Comparison of ENCODE assay signal across 6 cellular contexts in genomic region chr2:74548285-74548918, GRCh38. TPM values are rescaled to one million over a fixed set of nuclear protein-coding genes. Genes with fewer than 3 reads are reported as not detected.
DNase-seq lines count a peak whose midpoint lies in the region; TF ChIP-seq lines count a peak whose summit lies in the region.

No MANE protein-coding gene starts in this region.

- H3K4me1 Mint-ChIP-seq in type B pancreatic cell (ENCODE audit: unreplicated experiment), result peaks cover 20% of the 10 kb centered on the region

- DNase-seq in NCI-H446 treated with DMSO at 0.1 percent for 48 hours (lab: John Stamatoyannopoulos, UW) (peak; percentile 22), cardiac septum (ENCODE audit: low spot score) (peak; percentile 26), type B pancreatic cell (ENCODE audit: extremely low spot score, unreplicated experiment) (no peak), NOMO-1 (lab: John Stamatoyannopoulos, UW; ENCODE audit: unreplicated experiment in 2 of 2) (no peak), Karpas-422 (no peak)

- peak overlapping the region; percentile 86 for H3K27ac Mint-ChIP-seq in type B pancreatic cell

- H3K27ac ChIP-seq in ACC112 (ENCODE audit: low read depth, low read length) (peak overlapping the region; percentile 9; the same call in 1 of the 2 replicates), Karpas-422 (ENCODE audit: low read length) (no peak overlapping the region)

- H3K9me3 ChIP-seq in Karpas-422 (ENCODE audit: low read length), result no peaks in the 10 kb centered on the region

- no peak overlapping the region for H2AFZ ChIP-seq in ACC112 (ENCODE audit: low read length, unreplicated experiment)
- no peak overlapping the region for H2AFZ ChIP-seq in Karpas-422 (ENCODE audit: low read length)

- H3K27me3 Mint-ChIP-seq in type B pancreatic cell, result peaks cover 26% of the 10 kb centered on the region

- intact Hi-C loops in cardiac septum (cut with DNase I), result loop anchor here (2.0 kb wide), 1 partner anchor 18 kb away; no protein-coding TSS in a partner anchor

- H3K9me3 Mint-ChIP-seq in type B pancreatic cell, result no peaks in the 10 kb centered on the region

- no peak overlapping the region for H3K9ac ChIP-seq in Karpas-422 (ENCODE audit: low read length)

- H3K36me3 Mint-ChIP-seq in type B pancreatic cell, result no peaks in the 10 kb centered on the region

- H3K36me3 ChIP-seq in ACC112 (ENCODE audit: insufficient read depth, low read length) (peaks cover 15% of the 10 kb centered on the region), Karpas-422 (ENCODE audit: insufficient read depth, low read length) (no peaks in the 10 kb centered on the region)

- no peak for TF ChIP-seq CTCF in type B pancreatic cell (conservative IDR thresholded peaks at IDR 0.05)

- H4K20me1 ChIP-seq in Karpas-422 (ENCODE audit: insufficient read depth, low read depth, low read length), result no peaks in the 10 kb centered on the region

- H3K9me2 ChIP-seq in Karpas-422 (replicated peaks; ENCODE audit: insufficient read depth, low read length), result no peaks in the 10 kb centered on the region

- peaks cover 60% of the 10 kb centered on the region for H3K79me2 ChIP-seq in ACC112 (ENCODE audit: control insufficient read depth, insufficient read depth, low read length, unreplicated experiment)
- no peaks in the 10 kb centered on the region for H3K79me2 ChIP-seq in Karpas-422 (ENCODE audit: low read length)

- H3K27me3 ChIP-seq in ACC112 (ENCODE audit: insufficient read depth, low read length) (no peaks in the 10 kb centered on the region), Karpas-422 (ENCODE audit: low read length) (no peaks in the 10 kb centered on the region)

- H3K4me2 ChIP-seq in Karpas-422 (ENCODE audit: low read depth, low read length, poor library complexity, severe bottlenecking), result no peak overlapping the region

- H3K4me3 ChIP-seq in ACC112 (ENCODE audit: low read depth, low read length), result peak overlapping the region; percentile 97
- H3K4me3 ChIP-seq in Karpas-422 (ENCODE audit: low read length), result no peak overlapping the region

- H3K4me3 Mint-ChIP-seq in type B pancreatic cell, result peak overlapping the region; percentile 92

- peaks cover 44% of the 10 kb centered on the region for H3K4me1 ChIP-seq in ACC112 (ENCODE audit: control insufficient read depth, insufficient read depth, low read length, unreplicated experiment)
- no peaks in the 10 kb centered on the region for H3K4me1 ChIP-seq in Karpas-422 (ENCODE audit: low read length)

RNA-seq across cellular contexts. Expression of gene LOXL3, which starts 5.3 kb away (rescaled TPM):
- total RNA-seq in cardiac septum (2.8 TPM), type B pancreatic cell (ENCODE audit: low replicate concordance) (3.4 and 23.8 TPM in 2 replicates)
- total RNA-seq in Karpas-422 (2014; rRNA removed; shearing (Covaris generic); ENCODE audit: low replicate concordance), result 0.15 and 1.3 TPM in 2 replicates

RNA-seq across cellular contexts. Expression of gene DOK1, which starts 6.1 kb away (rescaled TPM):
- total RNA-seq in cardiac septum, result 3.9 TPM
- total RNA-seq in type B pancreatic cell (ENCODE audit: low replicate concordance), result 5.4 and 9.9 TPM in 2 replicates
- total RNA-seq in Karpas-422 (2014; rRNA removed; shearing (Covaris generic); ENCODE audit: low replicate concordance), result 24.7 and 57.1 TPM in 2 replicates

RNA-seq across cellular contexts. Expression of gene HTRA2, which starts 18.7 kb away (rescaled TPM):
- total RNA-seq in cardiac septum (25.0 TPM), type B pancreatic cell (ENCODE audit: low replicate concordance) (30.7 and 42.7 TPM in 2 replicates)
- total RNA-seq in Karpas-422 (2014; rRNA removed; shearing (Covaris generic); ENCODE audit: low replicate concordance), result 36.8 and 72.1 TPM in 2 replicates

RNA-seq across cellular contexts. Expression of gene AUP1, which starts 18.9 kb away (rescaled TPM):
- total RNA-seq in cardiac septum (50.0 TPM), type B pancreatic cell (ENCODE audit: low replicate concordance) (111 and 122 TPM in 2 replicates)
- total RNA-seq in Karpas-422 (2014; rRNA removed; shearing (Covaris generic); ENCODE audit: low replicate concordance), result 216 and 273 TPM in 2 replicates

RNA-seq across cellular contexts. Expression of gene DQX1, which starts 22.4 kb away (rescaled TPM):
- total RNA-seq in cardiac septum, result not detected
- total RNA-seq in type B pancreatic cell (ENCODE audit: low replicate concordance), result 1.4 and 3.2 TPM in 2 replicates
- total RNA-seq in Karpas-422 (2014; rRNA removed; shearing (Covaris generic); ENCODE audit: low replicate concordance), result 1.4 and 22.6 TPM in 2 replicates

Comparison
In these comparisons a context has a peak if more than half of its experiments do, and no peak if none do; other contexts are left out.
1. DNase-seq: peak in NCI-H446 treated with DMSO at 0.1 percent for 48 hours (single experiment) and cardiac septum (single experiment); none in type B pancreatic cell (single experiment), NOMO-1 (0 of 2) and Karpas-422 (single experiment).